Comparison of ENCODE assay signal across 14 cellular contexts in the genomic region with DNA sequence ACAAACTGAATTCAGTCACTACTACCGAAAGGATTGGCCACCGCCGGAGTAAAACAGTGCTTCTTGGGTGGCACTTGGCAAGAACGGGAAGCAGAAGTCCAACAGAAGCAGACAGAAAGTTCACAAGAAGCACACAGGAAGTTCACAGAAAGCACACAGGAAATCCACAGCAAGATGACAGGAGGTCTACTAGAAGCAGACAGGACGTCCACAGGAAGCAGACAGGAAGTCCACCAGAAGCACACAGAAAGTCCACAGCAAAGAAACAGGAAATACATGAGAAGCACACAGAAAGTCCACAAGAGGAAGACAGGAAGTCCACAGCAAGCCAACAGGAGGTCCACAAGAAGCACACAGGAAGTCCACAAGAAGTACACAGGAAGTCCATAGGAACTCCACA.
DNase-seq lines count a peak whose midpoint lies in the region; ATAC-seq and TF ChIP-seq lines count a peak whose summit lies in the region.
"Had no signal": no experiment of that assay in that cellular context is flagged by ENCODE, and none has a peak within 500 bp of the region (broad histone marks: within the 10 kb centered on the region; RNA-seq: fewer than 3 reads in every experiment).

No MANE protein-coding gene starts in this region.

- H3K36me3 Mint-ChIP-seq in activated naive CD4-positive, alpha-beta T cell treated with anti-CD3 and anti-CD28 coated beads, Interleukin-2, amount 10 ng/mL, durations not matched to agents 7 days and 5 days = no peaks in the 10 kb centered on the region
- H3K36me3 Mint-ChIP-seq in IgD-negative memory B cell = no peaks in the 10 kb centered on the region
- peaks cover 6% of the 10 kb centered on the region for H3K36me3 Mint-ChIP-seq in activated CD8-positive, alpha-beta T cell treated with anti-CD3 and anti-CD28 coated beads, Interleukin-2, amount 10 ng/mL, durations not matched to agents 7 days and 5 days (ENCODE audit: low read depth)

- TF ChIP-seq CTCF in spleen (IDR thresholded peaks at IDR 0.05 in 8 of 11, conservative IDR thresholded peaks at IDR 0.05 in 3 of 11) (no peak), tibial nerve (IDR thresholded peaks at IDR 0.05) (no peak)

- H3K9me3 Mint-ChIP-seq in activated naive CD4-positive, alpha-beta T cell treated with anti-CD3 and anti-CD28 coated beads, Interleukin-2, amount 10 ng/mL, durations not matched to agents 7 days and 5 days = peaks cover 43% of the 10 kb centered on the region
- H3K9me3 Mint-ChIP-seq in IgD-negative memory B cell = peaks cover 1 to 25% (median 5%) of the 10 kb centered on the region in 3 donors
- peaks cover 20% of the 10 kb centered on the region for H3K9me3 Mint-ChIP-seq in activated CD8-positive, alpha-beta T cell treated with anti-CD3 and anti-CD28 coated beads, Interleukin-2, amount 10 ng/mL, durations not matched to agents 7 days and 5 days (ENCODE audit: insufficient read depth)

- no peak for ATAC-seq in activated CD8-positive, alpha-beta T cell treated with anti-CD3 and anti-CD28 coated beads, Interleukin-2, amount 10 ng/mL, durations not matched to agents 7 days and 5 days
- ATAC-seq in GM18873 (IDR thresholded peaks at IDR 0.05; ENCODE audit: low FRiP score, unreplicated experiment) (no peak), GM21423 (IDR thresholded peaks at IDR 0.05; ENCODE audit: unreplicated experiment) (no peak)
- ATAC-seq: lower lobe of right lung had no signal

- no peak for DNase-seq in activated naive CD4-positive, alpha-beta T cell treated with anti-CD3 and anti-CD28 coated beads, Interleukin-2, amount 10 ng/mL, durations not matched to agents 7 days and 5 days
- DNase-seq in activated naive CD4-positive, alpha-beta T cell treated with anti-CD3 and anti-CD28 coated beads, Interleukin-2, amount 50 U/mL, for 16 hours = no peak
- DNase-seq in activated CD8-positive, alpha-beta T cell treated with anti-CD3 and anti-CD28 coated beads, Interleukin-2, amount 10 ng/mL, durations not matched to agents 7 days and 5 days = no peak
- no peak for DNase-seq in spleen
- DNase-seq in tibial nerve (ENCODE audit: low spot score in 2 of 2) = no peak
- DNase-seq: activated CD4-positive, CD25-positive, alpha-beta regulatory T cell treated with anti-CD3 and anti-CD28 coated beads, Interleukin-2, amount 50 U/mL, for 72 hours; effector CD4-positive, alpha-beta T cell; lower lobe of right lung; NCI-H2029 treated with DMSO at 0.1 percent for 48 hours; NCI-H524; OCI-M1 had no signal

- H3K27ac ChIP-seq in spleen (peak overlapping the region in 7 of 8 donors; percentile 6 to 83 (median 51)), tibial nerve (peak overlapping the region in 1 of 4 donors; percentile 4)
- H3K27ac ChIP-seq: lower lobe of right lung had no signal

- TF ChIP-seq POLR2A in spleen (IDR thresholded peaks at IDR 0.05) (no peak), tibial nerve (IDR thresholded peaks at IDR 0.05) (no peak)

- H3K4me1 Mint-ChIP-seq in activated naive CD4-positive, alpha-beta T cell treated with anti-CD3 and anti-CD28 coated beads, Interleukin-2, amount 10 ng/mL, durations not matched to agents 7 days and 5 days = peaks cover 8% of the 10 kb centered on the region
- peaks cover 0 to 5% (median 5%) of the 10 kb centered on the region in 3 donors for H3K4me1 Mint-ChIP-seq in IgD-negative memory B cell
- H3K4me1 Mint-ChIP-seq in activated CD8-positive, alpha-beta T cell treated with anti-CD3 and anti-CD28 coated beads, Interleukin-2, amount 10 ng/mL, durations not matched to agents 7 days and 5 days (ENCODE audit: low read depth) = peaks cover 12% of the 10 kb centered on the region

- no peak overlapping the region for H3K4me3 Mint-ChIP-seq in activated naive CD4-positive, alpha-beta T cell treated with anti-CD3 and anti-CD28 coated beads, Interleukin-2, amount 10 ng/mL, durations not matched to agents 7 days and 5 days
- H3K4me3 Mint-ChIP-seq in IgD-negative memory B cell = no peak overlapping the region
- H3K4me3 Mint-ChIP-seq in activated CD8-positive, alpha-beta T cell treated with anti-CD3 and anti-CD28 coated beads, Interleukin-2, amount 10 ng/mL, durations not matched to agents 7 days and 5 days = no peak overlapping the region

- CTCF ChIA-PET in activated naive CD4-positive, alpha-beta T cell treated with anti-CD3 and anti-CD28 coated beads, Interleukin-2, amount 10 ng/mL, durations not matched to agents 7 days and 5 days (lab: Charles Lee) = no interaction called here
- CTCF ChIA-PET in activated CD8-positive, alpha-beta T cell treated with anti-CD3 and anti-CD28 coated beads, Interleukin-2, amount 10 ng/mL, durations not matched to agents 7 days and 5 days (lab: Charles Lee) = no interaction called here

- POLR2A ChIA-PET in activated CD8-positive, alpha-beta T cell treated with anti-CD3 and anti-CD28 coated beads, Interleukin-2, amount 10 ng/mL, durations not matched to agents 7 days and 5 days (lab: Charles Lee) = no interaction called here

- intact Hi-C loops in spleen (cut with DNase I; ENCODE audit: low total_unique reads) = no loop called here

- H3K4me1 ChIP-seq in spleen (no peaks in the 10 kb centered on the region), tibial nerve (no peaks in the 10 kb centered on the region)
- H3K4me1 ChIP-seq: lower lobe of right lung had no signal

- 46 to 58% (median 50%) methylated on average over 5 of the region's 5 CpGs for WGBS in spleen, 5 donors
- WGBS in tibial nerve, 2 donors = 66 to 85% methylated on average over 5 of the region's 5 CpGs

- H3K27me3 Mint-ChIP-seq in activated naive CD4-positive, alpha-beta T cell treated with anti-CD3 and anti-CD28 coated beads, Interleukin-2, amount 10 ng/mL, durations not matched to agents 7 days and 5 days = no peaks in the 10 kb centered on the region
- H3K27me3 Mint-ChIP-seq in IgD-negative memory B cell = no peaks in the 10 kb centered on the region
- H3K27me3 Mint-ChIP-seq in activated CD8-positive, alpha-beta T cell treated with anti-CD3 and anti-CD28 coated beads, Interleukin-2, amount 10 ng/mL, durations not matched to agents 7 days and 5 days (ENCODE audit: low read depth) = no peaks in the 10 kb centered on the region

- H3K4me3 ChIP-seq in spleen (no peak overlapping the region), tibial nerve (no peak overlapping the region)
- H3K4me3 ChIP-seq: lower lobe of right lung had no signal

- H3K27me3 ChIP-seq in spleen (replicated peaks in 1 of 7) (no peaks in the 10 kb centered on the region), tibial nerve (no peaks in the 10 kb centered on the region)

- peak overlapping the region; percentile 73 for H3K27ac Mint-ChIP-seq in activated naive CD4-positive, alpha-beta T cell treated with anti-CD3 and anti-CD28 coated beads, Interleukin-2, amount 10 ng/mL, durations not matched to agents 7 days and 5 days
- peak overlapping the region in 2 of 3 donors; percentile 0 to 43 for H3K27ac Mint-ChIP-seq in IgD-negative memory B cell
- H3K27ac Mint-ChIP-seq in activated CD8-positive, alpha-beta T cell treated with anti-CD3 and anti-CD28 coated beads, Interleukin-2, amount 10 ng/mL, durations not matched to agents 7 days and 5 days = peak overlapping the region; percentile 85

- H3K36me3 ChIP-seq in spleen = no peaks in the 10 kb centered on the region
- H3K36me3 ChIP-seq in tibial nerve = no peaks in the 10 kb centered on the region
- H3K36me3 ChIP-seq: lower lobe of right lung had no signal

- TF ChIP-seq EP300 in tibial nerve (IDR thresholded peaks at IDR 0.05) = no peak

- peaks cover 0 to 53% (median 43%) of the 10 kb centered on the region in 8 donors for H3K9me3 ChIP-seq in spleen
- peaks cover 0 to 15% (median 1%) of the 10 kb centered on the region in 4 donors for H3K9me3 ChIP-seq in tibial nerve

Comparison
In these comparisons a context has a peak if more than half of its experiments do, and no peak if none do; other contexts are left out.
1. H3K27ac Mint-ChIP-seq: peak in every context shown above with its lines; median percentile 85 in activated CD8-positive, alpha-beta T cell treated with anti-CD3 and anti-CD28 coated beads, Interleukin-2, amount 10 ng/mL, durations not matched to agents 7 days and 5 days; 73 in activated naive CD4-positive, alpha-beta T cell treated with anti-CD3 and anti-CD28 coated beads, Interleukin-2, amount 10 ng/mL, durations not matched to agents 7 days and 5 days; 22 in IgD-negative memory B cell.